In the genomic region with DNA sequence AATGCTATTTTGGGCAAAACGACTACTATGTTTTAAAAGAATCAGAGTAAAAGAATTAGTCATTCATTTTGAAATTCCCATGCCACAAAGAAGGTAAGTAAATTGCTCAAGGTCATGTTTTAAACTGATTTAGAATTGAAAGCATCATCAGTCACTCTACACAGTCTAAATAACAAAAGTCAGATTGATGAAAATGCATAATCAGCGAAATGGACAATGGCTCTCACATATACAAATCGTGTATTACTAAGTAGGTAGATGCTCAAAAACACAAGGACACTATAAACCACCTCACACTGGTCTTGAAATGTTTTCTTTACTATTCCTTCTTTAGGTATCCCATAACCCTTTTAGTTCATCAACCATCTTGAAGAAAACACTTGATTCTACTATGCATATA, we compare ENCODE assay signal across 29 cellular contexts.
"Had no signal": no experiment of that assay in that cellular context is flagged by ENCODE, and none has a peak within 500 bp of the region (broad histone marks: within the 10 kb centered on the region; RNA-seq: fewer than 3 reads in every experiment).

No MANE protein-coding gene starts in this region.

- H3K27me3 ChIP-seq: adrenal gland, breast epithelium, cardiac muscle cell, colonic mucosa had no signal

- H3K4me3 ChIP-seq: adrenal gland, breast epithelium, cardiac muscle cell, colonic mucosa had no signal

- DNase-seq: activated CD4-positive, alpha-beta memory T cell treated with anti-CD3 and anti-CD28 coated beads for 36 hours; activated CD4-positive, alpha-beta T cell treated with anti-CD3 and anti-CD28 coated beads for 36 hours; activated CD4-positive, alpha-beta T cell treated with anti-CD3 and anti-CD28 coated beads, Interleukin-2, amount 10 ng/mL, durations not matched to agents 24 days and 14 days; activated CD4-positive, CD25-positive, alpha-beta regulatory T cell; activated CD4-positive, CD25-positive, alpha-beta regulatory T cell treated with anti-CD3 and anti-CD28 coated beads, Interleukin-2, amount 50 U/mL, for 72 hours; activated CD8-positive, alpha-beta memory T cell treated with anti-CD3 and anti-CD28 coated beads, Interleukin-2, amount 10 ng/mL, durations not matched to agents 7 days and 5 days; activated CD8-positive, alpha-beta memory T cell treated with anti-CD3 and anti-CD28 coated beads, Interleukin-2, amount 50 U/mL, for 4 hours; activated CD8-positive, alpha-beta T cell treated with anti-CD3 and anti-CD28 coated beads, Interleukin-2, amount 10 ng/mL, durations not matched to agents 7 days and 5 days; activated effector memory CD4-positive, alpha-beta T cell treated with anti-CD3 and anti-CD28 coated beads, Interleukin-2, amount 50 U/mL, for 16 hours; activated naive CD4-positive, alpha-beta T cell treated with anti-CD3 and anti-CD28 coated beads for 36 hours; activated naive CD8-positive, alpha-beta T cell treated with anti-CD3 and anti-CD28 coated beads for 36 hours; activated naive CD8-positive, alpha-beta T cell treated with anti-CD3 and anti-CD28 coated beads, Interleukin-2, amount 50 U/mL, for 24 hours; activated T-cell treated with anti-CD3 and anti-CD28 coated beads, Interleukin-2, amount 50 U/mL, for 1 hour; activated T-cell treated with anti-CD3 and anti-CD28 coated beads, Interleukin-2, amount 50 U/mL, for 48 hours; adrenal gland; amygdala; aorta; central memory CD4-positive, alpha-beta T cell; cerebellar nuclear complex; colonic mucosa; effector CD8-positive, alpha-beta T cell; foreskin fibroblast; head of caudate nucleus; T-helper 17 cell; T1000 had no signal

- H3K9me3 ChIP-seq: adrenal gland, breast epithelium, colonic mucosa had no signal

- H3K36me3 ChIP-seq: adrenal gland, breast epithelium, cardiac muscle cell, colonic mucosa had no signal

- ATAC-seq: activated CD4-positive, alpha-beta T cell treated with anti-CD3 and anti-CD28 coated beads for 36 hours; activated CD8-positive, alpha-beta memory T cell treated with anti-CD3 and anti-CD28 coated beads, Interleukin-2, amount 10 ng/mL, durations not matched to agents 7 days and 5 days; activated CD8-positive, alpha-beta T cell treated with anti-CD3 and anti-CD28 coated beads, Interleukin-2, amount 10 ng/mL, durations not matched to agents 7 days and 5 days; activated naive CD8-positive, alpha-beta T cell treated with anti-CD3 and anti-CD28 coated beads, Interleukin-2, amount 50 U/mL, for 24 hours; esophagus mucosa; T-helper 17 cell had no signal

- FAIRE-seq: endothelial cell of umbilical vein had no signal

- H3K4me1 ChIP-seq: adrenal gland, breast epithelium, colonic mucosa had no signal

- H3K27ac ChIP-seq: adrenal gland, breast epithelium, cardiac muscle cell, colonic mucosa had no signal
